In genomic region chr5:175848676-175849075, GRCh38 we compare ENCODE assay signal across 30 cellular contexts. TPM values are rescaled to one million over a fixed set of nuclear protein-coding genes. Genes with fewer than 3 reads are reported as not detected.
"Had no signal": no experiment of that assay in that cellular context is flagged by ENCODE, and none has a peak within 500 bp of the region (broad histone marks: within the 10 kb centered on the region; RNA-seq: fewer than 3 reads in every experiment).

No MANE protein-coding gene starts in this region.

- H3K79me2 ChIP-seq: parathyroid adenoma had no signal

- H3K9ac ChIP-seq: neural progenitor cell, parathyroid adenoma had no signal

- H3K4me3 ChIP-seq: neural progenitor cell, ovary, psoas muscle, skin epidermis, smooth muscle cell, spleen, suprapubic skin, testis, tibial artery, transverse colon, upper lobe of right lung, uterus had no signal

- H3K36me3 ChIP-seq: neural progenitor cell, ovary, spleen, suprapubic skin, tibial artery, transverse colon, upper lobe of right lung, uterus had no signal

- H3K4me1 ChIP-seq: psoas muscle, suprapubic skin, testis, tibial artery, transverse colon, upper lobe of right lung, uterus had no signal

- ATAC-seq: natural killer cell; psoas muscle; right cardiac atrium; sciatic nerve; stimulated activated memory B cell treated with anti-CD40 and anti-IgM and Interleukin-4, amounts not matched to agents 10 μg/mL and 1 μg/mL and 100 μg/mL, for 72 hours; stimulated activated naive CD8-positive, alpha-beta T cell treated with anti-CD3 and anti-CD28 coated beads, Interleukin-15, amount 100 ng/mL, for 72 hours; stimulated activated naive CD8-positive, alpha-beta T cell treated with anti-CD3 and anti-CD28 coated beads, Interleukin-15, Interleukin-2, amounts not matched to agents 100 U/mL and 50 U/mL, for 24 hours; upper lobe of right lung had no signal

- H3K27ac ChIP-seq: neural progenitor cell, ovary, parathyroid adenoma, psoas muscle, skin epidermis, spleen, suprapubic skin, testis, tibial artery, transverse colon, upper lobe of right lung, uterus had no signal

- H3K27me3 ChIP-seq: neural progenitor cell, ovary, testis, upper lobe of right lung, uterus had no signal

- DNase-seq: natural killer cell; occipital lobe; ovary; posterior cingulate gyrus; right cardiac atrium; spleen; stimulated activated CD4-positive, alpha-beta T cell treated with anti-CD3 and anti-CD28 coated beads, Interleukin-12 subunit alpha, Interleukin-12 subunit beta, amount 100 ng/mL, for 4 hours; stimulated activated CD4-positive, alpha-beta T cell treated with anti-CD3 and anti-CD28 coated beads, Interleukin-1b, Interleukin-23, amount 100 ng/mL, for 48 hours; stimulated activated CD4-positive, alpha-beta T cell treated with anti-CD3 and anti-CD28 coated beads, Interleukin-4, amount 100 ng/mL, for 1 hour; stimulated activated CD4-positive, alpha-beta T cell treated with anti-CD3 and anti-CD28 coated beads, Interleukin-4, amount 100 ng/mL, for 4 hours; stimulated activated CD8-positive, alpha-beta memory T cell treated with anti-CD3 and anti-CD28 coated beads, Interleukin-4, amount 100 ng/mL, for 48 hours; stimulated activated naive CD4-positive, alpha-beta T cell; stimulated activated naive CD8-positive, alpha-beta T cell treated with anti-CD3 and anti-CD28 coated beads, Interleukin-15, amount 100 ng/mL, for 72 hours; stimulated activated naive CD8-positive, alpha-beta T cell treated with anti-CD3 and anti-CD28 coated beads, Interleukin-15, Interleukin-2, amounts not matched to agents 100 U/mL and 50 U/mL, for 24 hours; substantia nigra; testis; tibial artery; transverse colon; upper lobe of right lung; uterus had no signal

- H2AFZ ChIP-seq: neural progenitor cell, parathyroid adenoma had no signal

- H3K9me3 ChIP-seq: ovary, psoas muscle, spleen, suprapubic skin, testis, tibial artery, transverse colon, upper lobe of right lung, uterus had no signal

- H3K4me2 ChIP-seq: neural progenitor cell, smooth muscle cell had no signal

RNA-seq across cellular contexts. Expression of gene CPLX2, which starts 22.7 kb away (rescaled TPM):
- total RNA-seq: natural killer cell, osteoblast, renal cortical epithelial cell, sciatic nerve, smooth muscle cell, spleen, suprapubic skin, upper lobe of right lung had no signal
- polyA plus RNA-seq: ovary, smooth muscle cell had no signal
